ENCODE assay signal across 28 cellular contexts in the genomic region with DNA sequence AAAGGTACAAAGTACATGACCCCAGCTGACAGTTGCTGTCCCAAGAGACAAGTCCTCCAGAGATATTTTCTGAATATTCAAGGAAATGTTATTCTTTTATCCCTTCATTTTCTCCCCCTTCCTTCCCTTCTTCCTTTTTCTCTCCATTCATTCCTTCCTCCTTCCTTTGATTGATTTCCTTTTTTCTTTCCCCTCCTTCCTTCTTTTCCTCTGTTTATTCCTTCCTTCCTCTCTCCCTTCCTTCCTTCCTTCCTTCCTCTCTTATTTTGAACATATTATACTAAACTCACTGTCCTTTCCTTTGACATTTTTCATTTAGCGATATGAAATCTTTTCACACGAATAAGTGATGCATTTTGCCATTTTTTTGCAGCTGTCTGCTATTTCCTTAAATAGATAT.
"Had no signal": no experiment of that assay in that cellular context is flagged by ENCODE, and none has a peak within 500 bp of the region (broad histone marks: within the 10 kb centered on the region; RNA-seq: fewer than 3 reads in every experiment).

No MANE protein-coding gene starts in this region.

- H3K9me3 Mint-ChIP-seq: activated B cell treated with CpG ODN at 0.5 μM for 24 hours; activated CD8-positive, alpha-beta T cell treated with anti-CD3 and anti-CD28 coated beads for 36 hours; activated naive CD4-positive, alpha-beta T cell treated with anti-CD3 and anti-CD28 coated beads for 36 hours; activated naive CD4-positive, alpha-beta T cell treated with anti-CD3 and anti-CD28 coated beads, Interleukin-2, amount 50 U/mL, for 24 hours; activated naive CD8-positive, alpha-beta T cell treated with anti-CD3 and anti-CD28 coated beads for 36 hours; activated naive CD8-positive, alpha-beta T cell treated with anti-CD3 and anti-CD28 coated beads, Interleukin-2, amount 50 U/mL, for 24 hours; activated T-cell treated with anti-CD3 and anti-CD28 coated beads, Interleukin-2, amount 50 U/mL, for 4 hours; activated T-helper 2 cell treated with anti-CD3 and anti-CD28 coated beads, Interferon-gamma antibody, Interleukin-2, Interleukin-4, amounts not matched to agents 10 μg/mL and 5 μg/mL and 100 μg/mL, durations not matched to agents 14 hours and 24 hours and 36 hours; T-helper 2 cell treated with Interferon-gamma antibody and Interleukin-4, amounts not matched to agents 5 μg/mL and 100 μg/mL, for 36 hours had no signal

- ATAC-seq: activated CD4-positive, CD25-positive, alpha-beta regulatory T cell treated with anti-CD3 and anti-CD28 coated beads, Interleukin-2, amount 50 U/mL, for 24 hours; activated CD8-positive, alpha-beta T cell treated with anti-CD3 and anti-CD28 coated beads for 36 hours; activated naive CD8-positive, alpha-beta T cell treated with anti-CD3 and anti-CD28 coated beads, Interleukin-2, amount 50 U/mL, for 24 hours; activated T-cell treated with anti-CD3 and anti-CD28 coated beads, Interleukin-2, amount 50 U/mL, for 4 hours; body of pancreas; esophagus mucosa; T-helper 17 cell had no signal

- H3K27ac ChIP-seq: adrenal gland, body of pancreas, colonic mucosa, WERI-Rb-1 had no signal

- H3K4me1 ChIP-seq: adrenal gland, body of pancreas, colonic mucosa had no signal

- H3K27ac Mint-ChIP-seq: activated B cell treated with CpG ODN at 0.5 μM for 24 hours; activated CD8-positive, alpha-beta T cell treated with anti-CD3 and anti-CD28 coated beads for 36 hours; activated naive CD4-positive, alpha-beta T cell treated with anti-CD3 and anti-CD28 coated beads for 36 hours; activated naive CD4-positive, alpha-beta T cell treated with anti-CD3 and anti-CD28 coated beads, Interleukin-2, amount 50 U/mL, for 24 hours; activated naive CD8-positive, alpha-beta T cell treated with anti-CD3 and anti-CD28 coated beads for 36 hours; activated naive CD8-positive, alpha-beta T cell treated with anti-CD3 and anti-CD28 coated beads, Interleukin-2, amount 50 U/mL, for 24 hours; activated T-helper 2 cell treated with anti-CD3 and anti-CD28 coated beads, Interferon-gamma antibody, Interleukin-2, Interleukin-4, amounts not matched to agents 10 μg/mL and 5 μg/mL and 100 μg/mL, durations not matched to agents 14 hours and 24 hours and 36 hours; T-helper 17 cell; T-helper 2 cell treated with Interferon-gamma antibody and Interleukin-4, amounts not matched to agents 5 μg/mL and 100 μg/mL, for 36 hours had no signal

- H3K4me3 ChIP-seq: adrenal gland, body of pancreas, colonic mucosa had no signal

- H3K4me3 Mint-ChIP-seq: activated B cell treated with CpG ODN at 0.5 μM for 24 hours; activated CD8-positive, alpha-beta T cell treated with anti-CD3 and anti-CD28 coated beads for 36 hours; activated naive CD4-positive, alpha-beta T cell treated with anti-CD3 and anti-CD28 coated beads for 36 hours; activated naive CD4-positive, alpha-beta T cell treated with anti-CD3 and anti-CD28 coated beads, Interleukin-2, amount 50 U/mL, for 24 hours; activated naive CD8-positive, alpha-beta T cell treated with anti-CD3 and anti-CD28 coated beads for 36 hours; activated naive CD8-positive, alpha-beta T cell treated with anti-CD3 and anti-CD28 coated beads, Interleukin-2, amount 50 U/mL, for 24 hours; activated T-cell treated with anti-CD3 and anti-CD28 coated beads, Interleukin-2, amount 50 U/mL, for 4 hours; T-helper 17 cell; T-helper 2 cell treated with Interferon-gamma antibody and Interleukin-4, amounts not matched to agents 5 μg/mL and 100 μg/mL, for 36 hours had no signal

- H3K4me1 Mint-ChIP-seq: activated B cell treated with CpG ODN at 0.5 μM for 24 hours; activated naive CD4-positive, alpha-beta T cell treated with anti-CD3 and anti-CD28 coated beads, Interleukin-2, amount 50 U/mL, for 24 hours; activated naive CD8-positive, alpha-beta T cell treated with anti-CD3 and anti-CD28 coated beads, Interleukin-2, amount 50 U/mL, for 24 hours had no signal

- H3K9me3 ChIP-seq: adrenal gland, body of pancreas, colonic mucosa had no signal

- H3K36me3 Mint-ChIP-seq: activated naive CD4-positive, alpha-beta T cell treated with anti-CD3 and anti-CD28 coated beads, Interleukin-2, amount 50 U/mL, for 24 hours; activated naive CD8-positive, alpha-beta T cell treated with anti-CD3 and anti-CD28 coated beads for 36 hours had no signal

- H3K36me3 ChIP-seq: adrenal gland, colonic mucosa, WERI-Rb-1 had no signal

- H3K27me3 ChIP-seq: adrenal gland, body of pancreas, colonic mucosa had no signal

- DNase-seq: activated B cell treated with CpG ODN at 0.5 μM for 24 hours; activated CD4-positive, alpha-beta T cell treated with anti-CD3 and anti-CD28 coated beads for 48 hours; activated CD4-positive, alpha-beta T cell treated with anti-CD3 and anti-CD28 coated beads, Interleukin-2, amount 50 U/mL, for 1 hour; activated CD4-positive, alpha-beta T cell treated with anti-CD3 and anti-CD28 coated beads, Interleukin-2, amount 50 U/mL, for 48 hours; activated CD8-positive, alpha-beta memory T cell treated with anti-CD3 and anti-CD28 coated beads for 24 hours; activated CD8-positive, alpha-beta T cell treated with anti-CD3 and anti-CD28 coated beads for 36 hours; activated effector memory CD4-positive, alpha-beta T cell treated with anti-CD3 and anti-CD28 coated beads, Interleukin-2, amount 50 U/mL, for 16 hours; activated naive CD4-positive, alpha-beta T cell treated with anti-CD3 and anti-CD28 coated beads for 36 hours; activated naive CD8-positive, alpha-beta T cell treated with anti-CD3 and anti-CD28 coated beads for 36 hours; activated naive CD8-positive, alpha-beta T cell treated with anti-CD3 and anti-CD28 coated beads, Interleukin-2, amount 50 U/mL, for 24 hours; activated T-cell treated with anti-CD3 and anti-CD28 coated beads, Interleukin-2, amount 50 U/mL, for 4 hours; adrenal gland; amygdala; aorta; body of pancreas; caudate nucleus; colonic mucosa; effector CD8-positive, alpha-beta T cell; foreskin fibroblast; T-helper 1 cell; T-helper 17 cell; T1000; WERI-Rb-1 had no signal
